Comparison of ENCODE assay signal across 14 cellular contexts in the genomic region with DNA sequence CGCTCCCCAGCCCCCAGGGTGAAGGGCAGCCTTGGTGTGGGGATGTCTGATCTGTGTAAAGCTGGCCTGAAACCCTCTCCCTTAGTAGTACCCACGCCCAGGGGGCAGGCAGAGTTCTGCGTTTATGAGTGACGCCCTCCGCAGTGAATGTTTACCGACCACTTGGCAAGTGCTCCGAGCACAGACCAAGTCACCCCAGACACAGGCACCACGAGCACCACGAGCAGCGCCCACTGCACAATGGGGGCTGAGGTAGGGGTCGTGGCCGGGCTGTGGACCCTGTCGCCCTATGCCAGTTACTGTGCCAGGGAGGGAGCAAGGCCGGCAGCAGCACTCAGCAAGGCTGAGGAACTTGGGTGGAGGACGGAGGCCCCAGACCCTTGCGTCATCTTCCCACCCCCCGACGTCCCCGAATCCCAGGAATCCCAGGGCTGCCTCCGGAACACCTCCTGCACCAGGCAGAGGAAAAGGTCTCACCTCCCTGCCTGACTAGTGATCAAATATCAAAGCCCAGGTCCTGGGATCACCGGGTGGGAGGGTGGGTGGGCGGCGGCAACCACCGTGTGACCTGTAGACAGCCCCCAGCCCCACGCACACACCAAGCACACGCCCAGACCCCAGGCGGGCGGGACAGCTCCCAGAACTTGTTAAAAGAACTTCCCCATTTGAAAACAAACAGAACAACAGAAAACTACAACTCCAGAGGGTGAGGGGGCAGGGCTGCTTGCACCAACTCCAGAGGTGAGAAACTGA. TPM values are rescaled to one million over a fixed set of nuclear protein-coding genes. Genes with fewer than 3 reads are reported as not detected.
DNase-seq lines count a peak whose midpoint lies in the region; ATAC-seq and TF ChIP-seq lines count a peak whose summit lies in the region.
"Had no signal": no experiment of that assay in that cellular context is flagged by ENCODE, and none has a peak within 500 bp of the region (broad histone marks: within the 10 kb centered on the region; RNA-seq: fewer than 3 reads in every experiment).

No MANE protein-coding gene starts in this region.

- H3K27ac Mint-ChIP-seq in activated naive CD8-positive, alpha-beta T cell: peak overlapping the region; percentile 41
- no peak overlapping the region for H3K27ac Mint-ChIP-seq in activated naive CD8-positive, alpha-beta T cell treated with anti-CD3 and anti-CD28 coated beads for 36 hours
- no peak overlapping the region for H3K27ac Mint-ChIP-seq in nephron progenitor cell
- H3K27ac Mint-ChIP-seq: activated naive CD8-positive, alpha-beta T cell treated with anti-CD3 and anti-CD28 coated beads, Interleukin-2, amount 10 ng/mL, durations not matched to agents 7 days and 5 days had no signal

- WGBS in urinary bladder: 53% methylated on average over 28 of the region's 28 CpGs

- ATAC-seq in GM18907 (IDR thresholded peaks at IDR 0.05; ENCODE audit: unreplicated experiment): no peak
- ATAC-seq: stimulated activated naive CD8-positive, alpha-beta T cell treated with anti-CD3 and anti-CD28 coated beads, Interleukin-15, Interleukin-2, amounts not matched to agents 100 U/mL and 50 U/mL, for 24 hours had no signal

- DNase-seq in activated naive CD8-positive, alpha-beta T cell treated with anti-CD3 and anti-CD28 coated beads for 36 hours: no peak
- DNase-seq in epidermal melanocyte (ENCODE audit: insufficient read length, low spot score): peak; percentile 9
- DNase-seq in nephron progenitor cell: no peak
- no peak for DNase-seq in SHP77 (lab: John Stamatoyannopoulos, UW)
- DNase-seq in activated T-cell treated with anti-CD3 and anti-CD28 coated beads, Interleukin-2, amount 50 U/mL, for 1 hour: no peak
- DNase-seq: activated naive CD8-positive, alpha-beta T cell treated with anti-CD3 and anti-CD28 coated beads, Interleukin-2, amount 10 ng/mL, durations not matched to agents 7 days and 5 days; GDM1; NCI-H1930; stimulated activated naive CD8-positive, alpha-beta T cell treated with anti-CD3 and anti-CD28 coated beads, Interleukin-15, Interleukin-2, amounts not matched to agents 100 U/mL and 50 U/mL, for 24 hours had no signal

- H3K4me1 Mint-ChIP-seq in activated naive CD8-positive, alpha-beta T cell (ENCODE audit: low read depth): peaks cover 14% of the 10 kb centered on the region
- peaks cover 5% of the 10 kb centered on the region for H3K4me1 Mint-ChIP-seq in activated naive CD8-positive, alpha-beta T cell treated with anti-CD3 and anti-CD28 coated beads for 36 hours
- peaks cover 72% of the 10 kb centered on the region for H3K4me1 Mint-ChIP-seq in nephron progenitor cell

- no peaks in the 10 kb centered on the region for H3K4me1 ChIP-seq in urinary bladder (ENCODE audit: insufficient read depth)

- H3K4me3 ChIP-seq in urinary bladder (ENCODE audit: low read depth, low read length): no peak overlapping the region
- H3K4me3 ChIP-seq: PC-9 had no signal

- H3K36me3 Mint-ChIP-seq in activated naive CD8-positive, alpha-beta T cell: no peaks in the 10 kb centered on the region
- no peaks in the 10 kb centered on the region for H3K36me3 Mint-ChIP-seq in activated naive CD8-positive, alpha-beta T cell treated with anti-CD3 and anti-CD28 coated beads for 36 hours
- no peaks in the 10 kb centered on the region for H3K36me3 Mint-ChIP-seq in nephron progenitor cell (ENCODE audit: low read depth)
- H3K36me3 Mint-ChIP-seq: activated naive CD8-positive, alpha-beta T cell treated with anti-CD3 and anti-CD28 coated beads, Interleukin-2, amount 10 ng/mL, durations not matched to agents 7 days and 5 days had no signal

- no peaks in the 10 kb centered on the region for H3K9me3 Mint-ChIP-seq in activated naive CD8-positive, alpha-beta T cell (ENCODE audit: low read depth)
- no peaks in the 10 kb centered on the region for H3K9me3 Mint-ChIP-seq in activated naive CD8-positive, alpha-beta T cell treated with anti-CD3 and anti-CD28 coated beads for 36 hours
- H3K9me3 Mint-ChIP-seq in nephron progenitor cell: no peaks in the 10 kb centered on the region
- H3K9me3 Mint-ChIP-seq: activated naive CD8-positive, alpha-beta T cell treated with anti-CD3 and anti-CD28 coated beads, Interleukin-2, amount 10 ng/mL, durations not matched to agents 7 days and 5 days; memory B cell had no signal

- peak overlapping the region; percentile 61 for H3K27ac ChIP-seq in urinary bladder (ENCODE audit: low read depth)

- no peak for TF ChIP-seq CTCF in nephron progenitor cell (IDR thresholded peaks at IDR 0.05)

- no peaks in the 10 kb centered on the region for H3K36me3 ChIP-seq in urinary bladder (ENCODE audit: insufficient read depth)

- H3K27me3 Mint-ChIP-seq in activated naive CD8-positive, alpha-beta T cell: no peaks in the 10 kb centered on the region
- H3K27me3 Mint-ChIP-seq in activated naive CD8-positive, alpha-beta T cell treated with anti-CD3 and anti-CD28 coated beads for 36 hours: no peaks in the 10 kb centered on the region
- H3K27me3 Mint-ChIP-seq in nephron progenitor cell (ENCODE audit: low read depth, poor library complexity): peaks cover 3% of the 10 kb centered on the region
- H3K27me3 Mint-ChIP-seq: activated naive CD8-positive, alpha-beta T cell treated with anti-CD3 and anti-CD28 coated beads, Interleukin-2, amount 10 ng/mL, durations not matched to agents 7 days and 5 days; memory B cell had no signal

- no peak overlapping the region for H3K4me3 Mint-ChIP-seq in activated naive CD8-positive, alpha-beta T cell
- H3K4me3 Mint-ChIP-seq in activated naive CD8-positive, alpha-beta T cell treated with anti-CD3 and anti-CD28 coated beads for 36 hours: no peak overlapping the region
- H3K4me3 Mint-ChIP-seq in nephron progenitor cell: peak overlapping the region; percentile 67
- H3K4me3 Mint-ChIP-seq: activated naive CD8-positive, alpha-beta T cell treated with anti-CD3 and anti-CD28 coated beads, Interleukin-2, amount 10 ng/mL, durations not matched to agents 7 days and 5 days; memory B cell had no signal

RNA-seq across cellular contexts. Expression of gene VASN, which starts 5.3 kb away (rescaled TPM):
- under 1 TPM in 1 of 2 experiments, not detected in 1; 0.08 TPM for total RNA-seq in activated naive CD8-positive, alpha-beta T cell treated with anti-CD3 and anti-CD28 coated beads for 36 hours
- 20.8 TPM for total RNA-seq in urinary bladder
- polyA plus RNA-seq in urinary bladder: 47.6 TPM

RNA-seq across cellular contexts. Expression of gene PAM16, which starts 25.9 kb away (rescaled TPM):
- total RNA-seq in activated naive CD8-positive, alpha-beta T cell treated with anti-CD3 and anti-CD28 coated beads for 36 hours: 10 to 100 TPM; 73.0 to 73.9 TPM
- 8.6 TPM for total RNA-seq in urinary bladder
- 48.9 TPM for polyA plus RNA-seq in urinary bladder

RNA-seq across cellular contexts. Expression of gene CORO7, which starts 39.4 kb away (rescaled TPM):
- 10 to 100 TPM; 66.2 to 73.1 TPM for total RNA-seq in activated naive CD8-positive, alpha-beta T cell treated with anti-CD3 and anti-CD28 coated beads for 36 hours
- total RNA-seq in urinary bladder: 13.7 TPM
- polyA plus RNA-seq in urinary bladder: 15.6 TPM

RNA-seq across cellular contexts. Expression of gene DNAJA3, which starts 48.7 kb away (rescaled TPM):
- 100 to 1,000 TPM; 103 to 107 TPM for total RNA-seq in activated naive CD8-positive, alpha-beta T cell treated with anti-CD3 and anti-CD28 coated beads for 36 hours
- total RNA-seq in urinary bladder: 33.5 TPM
- polyA plus RNA-seq in urinary bladder: 38.4 TPM

Comparison
In these comparisons a context has a peak if more than half of its experiments do, and no peak if none do; other contexts are left out.
1. RNA of gene VASN, which starts 5.3 kb away (total RNA-seq): 20.8 TPM in urinary bladder (single experiment); 0.08 TPM in activated naive CD8-positive, alpha-beta T cell treated with anti-CD3 and anti-CD28 coated beads for 36 hours; every median in the first group is over 10 times any median in the second.